In genomic region chr17:82156284-82156925, GRCh38 we compare ENCODE assay signal across 1 cellular context.
TF ChIP-seq lines count a peak whose summit lies in the region.

No MANE protein-coding gene starts in this region.

TF ChIP-seq in IMR-90, 13 proteins besides CTCF, POLR2A, EP300 and RAD21 (continued from another document):
- TF ChIP-seq MAFK (IDR thresholded peaks at IDR 0.05; ENCODE audit: low read depth, low read length) (no peak), FOS (IDR thresholded peaks at IDR 0.05; ENCODE audit: low read depth, low read length) (no peak), MAZ (IDR thresholded peaks at IDR 0.05; ENCODE audit: borderline replicate concordance, low read depth, low read length) (no peak), MXI1 (IDR thresholded peaks at IDR 0.05; ENCODE audit: borderline replicate concordance, low read depth, low read length) (no peak), ELK1 (IDR thresholded peaks at IDR 0.05; ENCODE audit: borderline replicate concordance, low read depth, low read length) (no peak), RFX5 (IDR thresholded peaks at IDR 0.05; ENCODE audit: low read depth, low read length) (no peak), CEBPB (IDR thresholded peaks at IDR 0.05; ENCODE audit: low read depth, low read length) (no peak), NFE2L2 (IDR thresholded peaks at IDR 0.05; ENCODE audit: low read depth, low read length) (no peak)
